ENCODE assay signal across 8 cellular contexts in genomic region chr9:136328622-136329041, GRCh38. TPM values are rescaled to one million over a fixed set of nuclear protein-coding genes. Genes with fewer than 3 reads are reported as not detected.
DNase-seq lines count a peak whose midpoint lies in the region; ATAC-seq and TF ChIP-seq lines count a peak whose summit lies in the region.

No MANE protein-coding gene starts in this region.

- H3K9me3 ChIP-seq in CD4-positive, CD25-positive, alpha-beta regulatory T cell (ENCODE audit: control insufficient read depth in 2 of 2, low read length in 2 of 2), result no peaks in the 10 kb centered on the region
- H3K9me3 ChIP-seq in Peyer's patch (no peaks in the 10 kb centered on the region), esophagus squamous epithelium (no peaks in the 10 kb centered on the region)

- H3K27ac Mint-ChIP-seq in CD4-positive, CD25-positive, alpha-beta regulatory T cell, result peak overlapping the region in 2 of 3 donors; percentile 32 to 36

- H3K4me1 Mint-ChIP-seq in CD4-positive, CD25-positive, alpha-beta regulatory T cell, result peaks cover 0 to 5% (median 2%) of the 10 kb centered on the region in 4 donors

- H3K27ac ChIP-seq in CD4-positive, CD25-positive, alpha-beta regulatory T cell (ENCODE audit: insufficient read depth, low read length, poor library complexity, severe bottlenecking), result no peak overlapping the region
- H3K27ac ChIP-seq in Peyer's patch (peak overlapping the region in 3 of 4 donors; percentile 66 to 84 (median 67)), esophagus squamous epithelium (peak overlapping the region in 3 of 4 donors; percentile 69 to 87 (median 82))

- TF ChIP-seq CTCF in Peyer's patch (IDR thresholded peaks at IDR 0.05), result no peak
- no peak for TF ChIP-seq CTCF in esophagus squamous epithelium (IDR thresholded peaks at IDR 0.05)

- H3K4me3 Mint-ChIP-seq in CD4-positive, CD25-positive, alpha-beta regulatory T cell, result peak overlapping the region; percentile 9 to 85 (median 76)

- intact Hi-C loops in esophagus squamous epithelium (cut with DNase I), result no loop called here

- TF ChIP-seq POLR2A in Peyer's patch (IDR thresholded peaks at IDR 0.05) (no peak), esophagus squamous epithelium (IDR thresholded peaks at IDR 0.05) (no peak)

- H3K36me3 ChIP-seq in CD4-positive, CD25-positive, alpha-beta regulatory T cell (ENCODE audit: control insufficient read depth, insufficient read depth, low read length), result no peaks in the 10 kb centered on the region
- H3K36me3 ChIP-seq in Peyer's patch, result no peaks in the 10 kb centered on the region
- H3K36me3 ChIP-seq in esophagus squamous epithelium, result no peaks in the 10 kb centered on the region

- no peak for ATAC-seq in CD4-positive, CD25-positive, alpha-beta regulatory T cell (ENCODE audit: low read depth in 2 of 2)

- no peaks in the 10 kb centered on the region for H3K27me3 ChIP-seq in CD4-positive, CD25-positive, alpha-beta regulatory T cell (ENCODE audit: control insufficient read depth, insufficient read depth, low read length)
- H3K27me3 ChIP-seq in Peyer's patch (no peaks in the 10 kb centered on the region), esophagus squamous epithelium (peaks cover 0 to 29% (median 0%) of the 10 kb centered on the region in 4 donors)

- no peaks in the 10 kb centered on the region for H3K9me3 Mint-ChIP-seq in CD4-positive, CD25-positive, alpha-beta regulatory T cell

- no peak for DNase-seq in CD4-positive, CD25-positive, alpha-beta regulatory T cell
- DNase-seq in Peyer's patch, result no peak
- DNase-seq in esophagus squamous epithelium (lab: John Stamatoyannopoulos, UW), result no peak
- DNase-seq in nucleus accumbens (lab: John Stamatoyannopoulos, UW), result peak in 30 of 56 donors; percentile 11 to 65 (median 34)
- no peak for DNase-seq in stimulated activated CD4-positive, alpha-beta T cell treated with anti-CD3 and anti-CD28 coated beads, Interleukin-4, amount 100 ng/mL, for 4 hours
- DNase-seq in stimulated activated CD4-positive, alpha-beta T cell treated with anti-CD3 and anti-CD28 coated beads, Interleukin-4, amount 100 ng/mL, for 24 hours, result no peak
- DNase-seq in NCI-H1694 treated with DMSO at 0.1 percent for 48 hours (lab: John Stamatoyannopoulos, UW), result no peak
- DNase-seq in NOMO-1 (lab: John Stamatoyannopoulos, UW; ENCODE audit: unreplicated experiment in 2 of 2), result no peak

- 30 to 71% methylated on average over 1 to 6 of the region's 15 CpGs for WGBS in esophagus squamous epithelium, 2 donors

- no peaks in the 10 kb centered on the region for H3K27me3 Mint-ChIP-seq in CD4-positive, CD25-positive, alpha-beta regulatory T cell

- H3K4me1 ChIP-seq in CD4-positive, CD25-positive, alpha-beta regulatory T cell (ENCODE audit: control insufficient read depth, insufficient read depth, low read length, poor library complexity, severe bottlenecking), result peaks cover 14% of the 10 kb centered on the region
- H3K4me1 ChIP-seq in Peyer's patch (peaks cover 0 to 26% (median 11%) of the 10 kb centered on the region in 4 donors), esophagus squamous epithelium (peaks cover 17 to 53% (median 22%) of the 10 kb centered on the region in 3 donors)

- H3K36me3 Mint-ChIP-seq in CD4-positive, CD25-positive, alpha-beta regulatory T cell, result no peaks in the 10 kb centered on the region

- H3K4me3 ChIP-seq in CD4-positive, CD25-positive, alpha-beta regulatory T cell (ENCODE audit: low read depth, low read length), result no peak overlapping the region
- H3K4me3 ChIP-seq in Peyer's patch, result peak overlapping the region; percentile 39 to 65 (median 61)
- peak overlapping the region; percentile 39 to 79 (median 57) for H3K4me3 ChIP-seq in esophagus squamous epithelium

RNA-seq across cellular contexts. Expression of gene GPSM1, which starts 1.3 kb away (rescaled TPM):
- total RNA-seq in CD4-positive, CD25-positive, alpha-beta regulatory T cell, result 12.3 TPM
- 1 to 10 TPM in 3 of 4 donors, under 1 TPM in 1; 0.59 to 1.9 (median 1.2) TPM for polyA plus RNA-seq in CD4-positive, CD25-positive, alpha-beta regulatory T cell
- 10 to 100 TPM in 1 of 4 donors, 1 to 10 TPM in 3; 3.7 to 25.6 (median 6.0) TPM for total RNA-seq in Peyer's patch
- 1 to 10 TPM in 3 of 4 donors, under 1 TPM in 1; 0.72 to 8.2 (median 1.9) TPM for total RNA-seq in esophagus squamous epithelium

RNA-seq across cellular contexts. Expression of gene CCDC187, which starts 24.7 kb away (rescaled TPM):
- not detected for total RNA-seq in CD4-positive, CD25-positive, alpha-beta regulatory T cell
- polyA plus RNA-seq in CD4-positive, CD25-positive, alpha-beta regulatory T cell, result not detected
- total RNA-seq in Peyer's patch, result 1 to 10 TPM in 1 of 4 donors, under 1 TPM in 2, not detected in 1; 0.35 to 1.0 (median 0.67) TPM
- not detected for total RNA-seq in esophagus squamous epithelium

RNA-seq across cellular contexts. Expression of gene DNLZ, which starts 34.9 kb away (rescaled TPM):
- 25.5 TPM for total RNA-seq in CD4-positive, CD25-positive, alpha-beta regulatory T cell
- 10 to 100 TPM; 51.1 to 67.9 (median 61.5) TPM for polyA plus RNA-seq in CD4-positive, CD25-positive, alpha-beta regulatory T cell
- total RNA-seq in Peyer's patch (10 to 100 TPM in 3 of 4 donors, 1 to 10 TPM in 1; 5.6 to 19.8 (median 13.5) TPM), esophagus squamous epithelium (10 to 100 TPM in 3 of 4 donors, 1 to 10 TPM in 1; 1.8 to 31.1 (median 19.7) TPM)

RNA-seq across cellular contexts. Expression of gene CARD9, which starts 44.8 kb away (rescaled TPM):
- 0.35 TPM for total RNA-seq in CD4-positive, CD25-positive, alpha-beta regulatory T cell
- polyA plus RNA-seq in CD4-positive, CD25-positive, alpha-beta regulatory T cell, result under 1 TPM; 0.23 to 0.82 (median 0.33) TPM
- total RNA-seq in Peyer's patch (10 to 100 TPM in 1 of 4 donors, under 1 TPM in 3; 0.28 to 14.9 (median 0.64) TPM), esophagus squamous epithelium (1 to 10 TPM in 2 of 4 donors, under 1 TPM in 2; 0.57 to 1.1 (median 1.0) TPM)

Comparison
In these comparisons a context has a peak if more than half of its experiments do, and no peak if none do; other contexts are left out.
1. DNase-seq: peak in nucleus accumbens (30 of 56); none in CD4-positive, CD25-positive, alpha-beta regulatory T cell (0 of 3), Peyer's patch (0 of 3), esophagus squamous epithelium (single experiment), stimulated activated CD4-positive, alpha-beta T cell treated with anti-CD3 and anti-CD28 coated beads, Interleukin-4, amount 100 ng/mL, for 4 hours (0 of 2), stimulated activated CD4-positive, alpha-beta T cell treated with anti-CD3 and anti-CD28 coated beads, Interleukin-4, amount 100 ng/mL, for 24 hours (single experiment), NCI-H1694 treated with DMSO at 0.1 percent for 48 hours (single experiment) and NOMO-1 (0 of 2).